In genomic region chr11:3002871-3003270, GRCh38 we compare ENCODE assay signal across 20 cellular contexts. TPM values are rescaled to one million over a fixed set of nuclear protein-coding genes. Genes with fewer than 3 reads are reported as not detected.
DNase-seq lines count a peak whose midpoint lies in the region; ATAC-seq and TF ChIP-seq lines count a peak whose summit lies in the region.
"Had no signal": no experiment of that assay in that cellular context is flagged by ENCODE, and none has a peak within 500 bp of the region (broad histone marks: within the 10 kb centered on the region; RNA-seq: fewer than 3 reads in every experiment).

No MANE protein-coding gene starts in this region.

- intact Hi-C loops in activated CD4-positive, alpha-beta T cell treated with anti-CD3 and anti-CD28 coated beads for 36 hours (cut with DNase I, micrococcal nuclease) = no loop called here
- intact Hi-C loops in stomach (cut with DNase I; ENCODE audit: low total_unique reads) = no loop called here

- H3K36me3 Mint-ChIP-seq in activated CD4-positive, alpha-beta T cell treated with anti-CD3 and anti-CD28 coated beads for 36 hours (ENCODE audit: low read depth) = peaks cover 49% of the 10 kb centered on the region
- H3K36me3 Mint-ChIP-seq in activated T-helper 17 cell treated with anti-CD3 and anti-CD28 coated beads, Interleukin-2, amount 50 U/mL, for 72 hours (ENCODE audit: low read depth) = peaks cover 78% of the 10 kb centered on the region
- peaks cover 55% of the 10 kb centered on the region for H3K36me3 Mint-ChIP-seq in effector memory CD8-positive, alpha-beta T cell (ENCODE audit: insufficient read depth)
- H3K36me3 Mint-ChIP-seq in stimulated activated naive B cell treated with anti-CD40 and anti-IgM and Interleukin-4, amounts not matched to agents 10 μg/mL and 1 μg/mL and 100 μg/mL, for 72 hours = peaks cover 51 to 66% of the 10 kb centered on the region in 2 donors

- H3K4me1 Mint-ChIP-seq in activated CD4-positive, alpha-beta T cell treated with anti-CD3 and anti-CD28 coated beads for 36 hours = no peaks in the 10 kb centered on the region
- H3K4me1 Mint-ChIP-seq in activated T-helper 17 cell treated with anti-CD3 and anti-CD28 coated beads, Interleukin-2, amount 50 U/mL, for 72 hours = peaks cover 5% of the 10 kb centered on the region
- peaks cover 0 to 5% of the 10 kb centered on the region in 2 donors for H3K4me1 Mint-ChIP-seq in effector memory CD8-positive, alpha-beta T cell (ENCODE audit: low read depth in 2 of 2)
- no peaks in the 10 kb centered on the region for H3K4me1 Mint-ChIP-seq in stimulated activated naive B cell treated with anti-CD40 and anti-IgM and Interleukin-4, amounts not matched to agents 10 μg/mL and 1 μg/mL and 100 μg/mL, for 72 hours
- H3K4me1 Mint-ChIP-seq: stimulated activated memory B cell treated with anti-CD40 and anti-IgM and Interleukin-4, amounts not matched to agents 10 μg/mL and 1 μg/mL and 100 μg/mL, for 72 hours had no signal

- no peaks in the 10 kb centered on the region for H3K27me3 Mint-ChIP-seq in activated CD4-positive, alpha-beta T cell treated with anti-CD3 and anti-CD28 coated beads for 36 hours
- H3K27me3 Mint-ChIP-seq in activated T-helper 17 cell treated with anti-CD3 and anti-CD28 coated beads, Interleukin-2, amount 50 U/mL, for 72 hours = no peaks in the 10 kb centered on the region
- H3K27me3 Mint-ChIP-seq in effector memory CD8-positive, alpha-beta T cell = no peaks in the 10 kb centered on the region
- H3K27me3 Mint-ChIP-seq in stimulated activated naive B cell treated with anti-CD40 and anti-IgM and Interleukin-4, amounts not matched to agents 10 μg/mL and 1 μg/mL and 100 μg/mL, for 72 hours = no peaks in the 10 kb centered on the region
- H3K27me3 Mint-ChIP-seq: stimulated activated memory B cell treated with anti-CD40 and anti-IgM and Interleukin-4, amounts not matched to agents 10 μg/mL and 1 μg/mL and 100 μg/mL, for 72 hours had no signal

- no peak overlapping the region for H3K4me3 ChIP-seq in stomach
- H3K4me3 ChIP-seq: lung, pancreas, upper lobe of left lung had no signal

- H3K36me3 ChIP-seq in stomach = peaks cover 28 to 86% (median 78%) of the 10 kb centered on the region in 4 donors

- H3K9me3 ChIP-seq in stomach = no peaks in the 10 kb centered on the region
- H3K9me3 ChIP-seq: pancreas, upper lobe of left lung had no signal

- CTCF ChIA-PET in activated CD4-positive, alpha-beta T cell treated with anti-CD3 and anti-CD28 coated beads for 36 hours (lab: Charles Lee) = no interaction called here

- peak overlapping the region; percentile 1 for H3K27ac Mint-ChIP-seq in activated CD4-positive, alpha-beta T cell treated with anti-CD3 and anti-CD28 coated beads for 36 hours
- peak overlapping the region; percentile 87 for H3K27ac Mint-ChIP-seq in activated T-helper 17 cell treated with anti-CD3 and anti-CD28 coated beads, Interleukin-2, amount 50 U/mL, for 72 hours
- H3K27ac Mint-ChIP-seq in effector memory CD8-positive, alpha-beta T cell = peak overlapping the region; percentile 55 to 80
- no peak overlapping the region for H3K27ac Mint-ChIP-seq in stimulated activated naive B cell treated with anti-CD40 and anti-IgM and Interleukin-4, amounts not matched to agents 10 μg/mL and 1 μg/mL and 100 μg/mL, for 72 hours
- H3K27ac Mint-ChIP-seq: activated T-helper 1 cell treated with anti-CD3 and anti-CD28 coated beads, Interleukin-12 subunit alpha, Interleukin-12 subunit beta, Interleukin-2, Interleukin-4 antibody, amounts not matched to agents 30 ng/mL and 10 ng/mL and 1 ng/mL, durations not matched to agents 14 hours and 24 hours and 36 hours; stimulated activated memory B cell treated with anti-CD40 and anti-IgM and Interleukin-4, amounts not matched to agents 10 μg/mL and 1 μg/mL and 100 μg/mL, for 72 hours had no signal

- no peak for TF ChIP-seq CTCF in stomach (IDR thresholded peaks at IDR 0.05)

- H3K4me1 ChIP-seq in stomach = peaks cover 35 to 73% (median 62%) of the 10 kb centered on the region in 4 donors

- no peak for TF ChIP-seq EP300 in stomach (IDR thresholded peaks at IDR 0.05)

- WGBS in stomach, 5 donors = 77 to 93% (median 91%) methylated on average over 8 of the region's 8 CpGs

- no peak for DNase-seq in activated CD4-positive, alpha-beta T cell treated with anti-CD3 and anti-CD28 coated beads for 36 hours
- DNase-seq in activated CD4-positive, alpha-beta T cell treated with anti-CD3 and anti-CD28 coated beads for 1 hour = no peak
- DNase-seq in effector memory CD8-positive, alpha-beta T cell = no peak
- no peak for DNase-seq in stomach
- no peak for DNase-seq in stimulated activated naive B cell treated with anti-CD40 and anti-IgM and Interleukin-4, amounts not matched to agents 10 μg/mL and 1 μg/mL and 100 μg/mL, for 72 hours
- DNase-seq in amniotic stem cell (lab: John Stamatoyannopoulos, UW) = no peak
- no peak for DNase-seq in AML-193 (lab: John Stamatoyannopoulos, UW)
- DNase-seq: activated CD4-positive, alpha-beta T cell treated with anti-CD3 and anti-CD28 coated beads, Interleukin-2, amount 50 U/mL, for 4 hours; amygdala; C1 segment of cervical spinal cord; DMS 273 treated with DMSO at 0.1 percent for 48 hours; KG1; NCI-H2029 had no signal

- no peak overlapping the region for H3K4me3 Mint-ChIP-seq in activated CD4-positive, alpha-beta T cell treated with anti-CD3 and anti-CD28 coated beads for 36 hours
- H3K4me3 Mint-ChIP-seq in activated T-helper 17 cell treated with anti-CD3 and anti-CD28 coated beads, Interleukin-2, amount 50 U/mL, for 72 hours = no peak overlapping the region
- no peak overlapping the region for H3K4me3 Mint-ChIP-seq in effector memory CD8-positive, alpha-beta T cell
- no peak overlapping the region for H3K4me3 Mint-ChIP-seq in stimulated activated naive B cell treated with anti-CD40 and anti-IgM and Interleukin-4, amounts not matched to agents 10 μg/mL and 1 μg/mL and 100 μg/mL, for 72 hours
- H3K4me3 Mint-ChIP-seq: activated T-helper 1 cell treated with anti-CD3 and anti-CD28 coated beads, Interleukin-12 subunit alpha, Interleukin-12 subunit beta, Interleukin-2, Interleukin-4 antibody, amounts not matched to agents 30 ng/mL and 10 ng/mL and 1 ng/mL, durations not matched to agents 14 hours and 24 hours and 36 hours; stimulated activated memory B cell treated with anti-CD40 and anti-IgM and Interleukin-4, amounts not matched to agents 10 μg/mL and 1 μg/mL and 100 μg/mL, for 72 hours had no signal

- TF ChIP-seq POLR2A in stomach (IDR thresholded peaks at IDR 0.05) = no peak

- ATAC-seq in activated CD4-positive, alpha-beta T cell treated with anti-CD3 and anti-CD28 coated beads for 36 hours = no peak
- ATAC-seq in activated T-helper 17 cell treated with anti-CD3 and anti-CD28 coated beads, Interleukin-2, amount 50 U/mL, for 72 hours (replicated peaks) = no peak
- no peak for ATAC-seq in effector memory CD8-positive, alpha-beta T cell (replicated peaks)
- ATAC-seq in stimulated activated naive B cell treated with anti-CD40 and anti-IgM and Interleukin-4, amounts not matched to agents 10 μg/mL and 1 μg/mL and 100 μg/mL, for 72 hours (replicated peaks) = no peak
- ATAC-seq: pancreas; sciatic nerve; stimulated activated memory B cell treated with anti-CD40 and anti-IgM and Interleukin-4, amounts not matched to agents 10 μg/mL and 1 μg/mL and 100 μg/mL, for 72 hours had no signal

- H3K27me3 ChIP-seq in stomach = no peaks in the 10 kb centered on the region
- H3K27me3 ChIP-seq: pancreas, upper lobe of left lung had no signal

- H3K27ac ChIP-seq in stomach = peak overlapping the region in 4 of 5 donors; percentile 5 to 80 (median 67)
- H3K27ac ChIP-seq: upper lobe of left lung had no signal

- POLR2A ChIA-PET in activated CD4-positive, alpha-beta T cell treated with anti-CD3 and anti-CD28 coated beads for 36 hours (lab: Charles Lee) = no interaction called here

- no peaks in the 10 kb centered on the region for H3K9me3 Mint-ChIP-seq in activated CD4-positive, alpha-beta T cell treated with anti-CD3 and anti-CD28 coated beads for 36 hours (ENCODE audit: low read depth)
- H3K9me3 Mint-ChIP-seq in activated T-helper 17 cell treated with anti-CD3 and anti-CD28 coated beads, Interleukin-2, amount 50 U/mL, for 72 hours = no peaks in the 10 kb centered on the region
- H3K9me3 Mint-ChIP-seq in effector memory CD8-positive, alpha-beta T cell = no peaks in the 10 kb centered on the region
- H3K9me3 Mint-ChIP-seq in stimulated activated naive B cell treated with anti-CD40 and anti-IgM and Interleukin-4, amounts not matched to agents 10 μg/mL and 1 μg/mL and 100 μg/mL, for 72 hours = no peaks in the 10 kb centered on the region
- H3K9me3 Mint-ChIP-seq: activated T-helper 1 cell treated with anti-CD3 and anti-CD28 coated beads, Interleukin-12 subunit alpha, Interleukin-12 subunit beta, Interleukin-2, Interleukin-4 antibody, amounts not matched to agents 30 ng/mL and 10 ng/mL and 1 ng/mL, durations not matched to agents 14 hours and 24 hours and 36 hours; stimulated activated memory B cell treated with anti-CD40 and anti-IgM and Interleukin-4, amounts not matched to agents 10 μg/mL and 1 μg/mL and 100 μg/mL, for 72 hours had no signal

RNA-seq across cellular contexts. Expression of gene NAP1L4, which starts 10.7 kb away (rescaled TPM):
- 100 to 1,000 TPM; 241 to 246 TPM for total RNA-seq in activated CD4-positive, alpha-beta T cell treated with anti-CD3 and anti-CD28 coated beads for 36 hours
- 100 to 1,000 TPM; 301 to 344 TPM for total RNA-seq in activated T-helper 17 cell treated with anti-CD3 and anti-CD28 coated beads, Interleukin-2, amount 50 U/mL, for 72 hours
- total RNA-seq in stomach = 100 to 1,000 TPM in 4 of 5 donors, 10 to 100 TPM in 1; 80.5 to 438 (median 181) TPM
- polyA plus RNA-seq in stomach = 10 to 100 TPM; 61.3 to 82.7 (median 77.5) TPM

RNA-seq across cellular contexts. Expression of gene CARS1, which starts 54.4 kb away (rescaled TPM):
- 100 to 1,000 TPM in 1 of 2 experiments, 10 to 100 TPM in 1; 94.1 to 126 TPM for total RNA-seq in activated CD4-positive, alpha-beta T cell treated with anti-CD3 and anti-CD28 coated beads for 36 hours
- 10 to 100 TPM; 81.4 to 84.9 TPM for total RNA-seq in activated T-helper 17 cell treated with anti-CD3 and anti-CD28 coated beads, Interleukin-2, amount 50 U/mL, for 72 hours
- 10 to 100 TPM; 28.6 to 54.2 (median 42.6) TPM for total RNA-seq in stomach
- 10 to 100 TPM; 25.2 to 44.9 (median 35.7) TPM for polyA plus RNA-seq in stomach
